8 cellular contexts compared by ENCODE assay signal in the genomic region with DNA sequence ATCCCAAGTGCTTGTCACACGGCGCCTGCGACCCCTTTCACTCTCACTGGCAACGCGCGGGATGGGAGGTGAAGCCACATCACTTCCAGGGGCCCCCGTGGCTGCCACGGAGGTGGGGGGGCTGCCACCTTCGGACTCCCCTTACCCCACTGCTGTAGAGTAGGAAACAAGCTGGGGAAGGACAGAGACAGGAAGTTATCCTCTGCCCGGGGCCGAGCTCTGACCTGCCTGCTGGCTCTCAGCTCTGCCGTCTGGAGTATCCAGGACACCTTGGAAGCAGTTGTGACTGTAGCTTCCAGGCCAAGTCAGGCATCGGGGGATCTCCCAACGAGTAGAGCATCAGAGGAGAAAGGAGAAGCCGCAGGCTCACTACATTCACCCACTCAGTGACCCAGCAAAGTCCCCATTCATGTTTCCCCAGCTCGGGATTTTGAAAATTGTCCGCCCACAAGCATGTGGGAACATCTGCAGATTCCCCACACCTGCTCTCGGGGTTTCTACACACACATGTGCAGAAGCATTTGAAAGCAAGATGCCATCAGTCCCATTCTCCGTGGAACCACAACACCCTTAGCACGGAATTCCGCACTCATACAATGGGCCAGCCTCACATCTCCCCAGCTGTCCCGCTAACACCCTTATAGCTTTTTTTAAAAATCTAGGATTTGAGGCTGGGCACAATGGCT. TPM values are rescaled to one million over a fixed set of nuclear protein-coding genes. Genes with fewer than 3 reads are reported as not detected.
A peak's percentile ranks its signal among the peaks of the same experiment; 100 is the strongest.
DNase-seq lines count a peak whose midpoint lies in the region; ATAC-seq and TF ChIP-seq lines count a peak whose summit lies in the region.

No MANE protein-coding gene starts in this region.

- WGBS in heart left ventricle, 4 donors = 33 to 53% (median 40%) methylated on average over 19 to 22 of the region's 22 CpGs
- 41 to 59% methylated on average over 6 to 10 of the region's 22 CpGs for WGBS in mesodermal cell (ENCODE audit: insufficient coverage in 2 of 2), 2 experiments
- 32 to 43% methylated on average over 22 of the region's 22 CpGs for WGBS in aorta, 2 donors

- TF ChIP-seq CTCF in heart left ventricle (IDR thresholded peaks at IDR 0.05) = no peak
- no peak for TF ChIP-seq CTCF in astrocyte of the spinal cord (IDR thresholded peaks at IDR 0.05; ENCODE audit: low read depth, low read length)

- in situ Hi-C loops in astrocyte of the spinal cord (cut with HindIII; ENCODE audit: low sequenced_read_pairs) = no loop called here

- H3K4me3 ChIP-seq in heart left ventricle (peak overlapping the region; percentile 18 to 59 (median 50)), astrocyte of the spinal cord (ENCODE audit: low read depth, low read length) (peak overlapping the region; percentile 15), mesodermal cell (ENCODE audit: extremely low read depth, insufficient read depth, low read length, poor library complexity, severe bottlenecking) (peak overlapping the region; percentile 36), aorta (ENCODE audit: low read length in 2 of 2) (peak overlapping the region in 1 of 2 donors; percentile 25)

- intact Hi-C loops in heart left ventricle (cut with DNase I) = no loop called here
- intact Hi-C loops in left ventricle myocardium superior (cut with micrococcal nuclease) = no loop called here
- intact Hi-C loops in aorta (cut with DNase I) = no loop called here
- intact Hi-C loops in left colon (cut with DNase I, micrococcal nuclease) = no loop called here

- H3K9me3 ChIP-seq in heart left ventricle (no peaks in the 10 kb centered on the region), mesodermal cell (ENCODE audit: control insufficient read depth, low read length) (no peaks in the 10 kb centered on the region), aorta (ENCODE audit: control insufficient read depth, low read length) (no peaks in the 10 kb centered on the region)

- no peak for TF ChIP-seq POLR2A in heart left ventricle (IDR thresholded peaks at IDR 0.05)

- no peak for ATAC-seq in heart left ventricle
- ATAC-seq in left ventricle myocardium superior = no peak
- ATAC-seq in aorta (ENCODE audit: low FRiP score) = peak; percentile 24
- no peak for ATAC-seq in left colon
- ATAC-seq in GM19452 (IDR thresholded peaks at IDR 0.05; ENCODE audit: unreplicated experiment) = no peak

- H3K27ac ChIP-seq in heart left ventricle (peak overlapping the region in 3 of 12 donors; percentile 29 to 48 (median 39)), mesodermal cell (ENCODE audit: low read depth, low read length, severe bottlenecking) (peak overlapping the region; percentile 62), aorta (ENCODE audit: low read depth in 1 of 2, low read length in 2 of 2) (no peak overlapping the region)

- no peaks in the 10 kb centered on the region for H3K36me3 ChIP-seq in heart left ventricle
- no peaks in the 10 kb centered on the region for H3K36me3 ChIP-seq in mesodermal cell (ENCODE audit: control insufficient read depth, insufficient read depth, low read length)
- H3K36me3 ChIP-seq in aorta (ENCODE audit: control insufficient read depth in 1 of 2, insufficient read depth in 2 of 2, low read length in 1 of 2) = no peaks in the 10 kb centered on the region

- peaks cover 0 to 49% (median 0%) of the 10 kb centered on the region in 9 donors for H3K27me3 ChIP-seq in heart left ventricle
- no peaks in the 10 kb centered on the region for H3K27me3 ChIP-seq in aorta (ENCODE audit: control insufficient read depth in 1 of 2, insufficient read depth in 2 of 2, low read length in 1 of 2)

- DNase-seq in heart left ventricle = no peak
- no peak for DNase-seq in left ventricle myocardium superior
- DNase-seq in astrocyte of the spinal cord (ENCODE audit: low read depth, low spot score) = no peak
- DNase-seq in aorta = peak in 1 of 2 donors; percentile 68
- DNase-seq in left colon = no peak
- DNase-seq in HCEC 1CT = no peak

- H3K4me1 ChIP-seq in heart left ventricle = peaks cover 0 to 7% (median 0%) of the 10 kb centered on the region in 12 donors
- peaks cover 3% of the 10 kb centered on the region for H3K4me1 ChIP-seq in mesodermal cell (ENCODE audit: control insufficient read depth, insufficient read depth, low read length, poor library complexity, severe bottlenecking)
- H3K4me1 ChIP-seq in aorta (ENCODE audit: control insufficient read depth in 1 of 2, insufficient read depth in 2 of 2, low read length in 2 of 2) = no peaks in the 10 kb centered on the region

RNA-seq across cellular contexts. Expression of gene PDZD4, which starts 10.8 kb away (rescaled TPM):
- 1 to 10 TPM; 1.7 to 4.0 (median 2.4) TPM for total RNA-seq in heart left ventricle
- 1 to 10 TPM; 1.7 to 2.4 TPM for polyA plus RNA-seq in heart left ventricle
- 2.6 TPM for total RNA-seq in left ventricle myocardium superior
- 15.5 TPM for polyA plus RNA-seq in mesodermal cell (2013, experiment 1 of 2)
- 12.1 TPM for polyA plus RNA-seq in mesodermal cell (2013, experiment 2 of 2)
- total RNA-seq in aorta = 10 to 100 TPM; 11.9 to 19.2 TPM
- 10 to 100 TPM in 1 of 2 donors, 1 to 10 TPM in 1; 4.4 to 27.3 TPM for polyA plus RNA-seq in aorta
- total RNA-seq in left colon = 1 to 10 TPM; 1.0 to 3.8 TPM

RNA-seq across cellular contexts. Expression of gene SSR4, which starts 25.1 kb away (rescaled TPM):
- total RNA-seq in heart left ventricle (100 to 1,000 TPM; 119 to 225 (median 135) TPM), left ventricle myocardium superior (145 TPM), aorta (100 to 1,000 TPM; 182 TPM), left colon (100 to 1,000 TPM; 216 to 237 TPM)
- polyA plus RNA-seq in heart left ventricle (100 to 1,000 TPM; 306 to 307 TPM), aorta (100 to 1,000 TPM; 401 to 633 TPM)
- polyA plus RNA-seq in mesodermal cell (2013, experiment 1 of 2) = 508 TPM
- polyA plus RNA-seq in mesodermal cell (2013, experiment 2 of 2) = 415 TPM

RNA-seq across cellular contexts. Expression of gene IDH3G, which starts 25.4 kb away (rescaled TPM):
- total RNA-seq in heart left ventricle = 100 to 1,000 TPM in 2 of 9 donors, 10 to 100 TPM in 7; 58.1 to 162 (median 71.2) TPM
- polyA plus RNA-seq in heart left ventricle = 10 to 100 TPM; 76.5 to 78.6 TPM
- total RNA-seq in left ventricle myocardium superior = 81.2 TPM
- polyA plus RNA-seq in mesodermal cell (2013, experiment 1 of 2) = 53.4 TPM
- polyA plus RNA-seq in mesodermal cell (2013, experiment 2 of 2) = 47.6 TPM
- 10 to 100 TPM; 46.8 to 48.4 TPM for total RNA-seq in aorta
- 10 to 100 TPM; 33.3 to 72.5 TPM for polyA plus RNA-seq in aorta
- 10 to 100 TPM; 76.1 to 93.6 TPM for total RNA-seq in left colon

RNA-seq across cellular contexts. Expression of gene SRPK3, which starts 38.7 kb away (rescaled TPM):
- total RNA-seq in heart left ventricle (10 to 100 TPM; 31.9 to 49.7 (median 38.9) TPM), left ventricle myocardium superior (43.6 TPM), aorta (1 to 10 TPM; 5.4 to 8.0 TPM), left colon (1 to 10 TPM; 1.4 to 1.7 TPM)
- polyA plus RNA-seq in heart left ventricle (10 to 100 TPM in 1 of 2 donors, 1 to 10 TPM in 1; 8.8 to 39.8 TPM), aorta (10 to 100 TPM in 1 of 2 donors, 1 to 10 TPM in 1; 1.1 to 11.0 TPM)
- polyA plus RNA-seq in mesodermal cell (2013, experiment 1 of 2) = 0.77 TPM
- polyA plus RNA-seq in mesodermal cell (2013, experiment 2 of 2) = not detected

RNA-seq across cellular contexts. Expression of gene PLXNB3, which starts 55.5 kb away (rescaled TPM):
- total RNA-seq in heart left ventricle (1 to 10 TPM; 1.6 to 8.6 (median 3.5) TPM), left ventricle myocardium superior (2.4 TPM), aorta (10 to 100 TPM; 18.0 to 18.7 TPM), left colon (1 to 10 TPM; 1.0 to 5.4 TPM)
- polyA plus RNA-seq in heart left ventricle (1 to 10 TPM in 1 of 2 donors, under 1 TPM in 1; 0.51 to 2.8 TPM), aorta (10 to 100 TPM in 1 of 2 donors, under 1 TPM in 1; 0.38 to 31.4 TPM)
- 4.5 TPM for polyA plus RNA-seq in mesodermal cell (2013, experiment 1 of 2)
- 3.8 TPM for polyA plus RNA-seq in mesodermal cell (2013, experiment 2 of 2)
